16 cellular contexts compared by ENCODE assay signal in the genomic region with DNA sequence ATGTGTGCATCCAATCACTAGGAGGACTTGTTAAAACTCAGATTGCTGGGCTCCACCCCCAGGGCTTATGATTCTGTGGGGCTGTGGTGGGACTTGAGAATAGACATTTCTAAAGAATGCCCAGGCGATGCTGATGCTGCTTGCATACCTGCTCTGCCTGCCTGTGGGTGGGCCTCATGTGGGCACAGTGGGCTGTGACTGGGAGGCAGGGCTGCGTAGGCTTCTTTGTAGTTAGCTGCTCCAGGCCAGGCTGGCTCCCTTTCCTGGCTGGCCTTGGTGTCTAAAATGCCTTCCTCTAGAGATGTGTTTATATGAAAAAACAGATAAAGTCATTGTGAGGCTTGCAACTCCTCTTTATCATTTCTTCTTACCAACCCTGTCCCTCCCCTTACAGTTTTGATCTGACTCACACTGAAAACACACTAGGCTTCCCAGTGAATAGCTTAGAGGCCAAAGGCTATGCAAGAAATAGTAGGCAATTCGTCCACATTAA.
DNase-seq lines count a peak whose midpoint lies in the region; ATAC-seq and TF ChIP-seq lines count a peak whose summit lies in the region.
"Had no signal": no experiment of that assay in that cellular context is flagged by ENCODE, and none has a peak within 500 bp of the region (broad histone marks: within the 10 kb centered on the region; RNA-seq: fewer than 3 reads in every experiment).

No MANE protein-coding gene starts in this region.

- no peak overlapping the region for H3K4me2 ChIP-seq in GM23338
- H3K4me2 ChIP-seq in fibroblast of lung (ENCODE audit: extremely low read depth, insufficient read depth, low read length): no peak overlapping the region

- H4K20me1 ChIP-seq in GM23338 (replicated peaks; ENCODE audit: insufficient read depth) (no peaks in the 10 kb centered on the region), fibroblast of lung (ENCODE audit: control insufficient read depth, extremely low read depth, insufficient read depth, low read length) (no peaks in the 10 kb centered on the region)

- no peaks in the 10 kb centered on the region for H3K9me3 Mint-ChIP-seq in GM23338
- H3K9me3 Mint-ChIP-seq: central memory CD8-positive, alpha-beta T cell; stimulated activated effector memory CD8-positive, alpha-beta T cell treated with anti-CD3 and anti-CD28 coated beads, Interleukin-12 subunit alpha, Interleukin-12 subunit beta, amount 100 ng/mL, for 72 hours had no signal

- no peaks in the 10 kb centered on the region for H3K36me3 Mint-ChIP-seq in GM23338 (ENCODE audit: low read depth)
- H3K36me3 Mint-ChIP-seq: stimulated activated effector memory CD8-positive, alpha-beta T cell treated with anti-CD3 and anti-CD28 coated beads, Interleukin-12 subunit alpha, Interleukin-12 subunit beta, amount 100 ng/mL, for 72 hours had no signal

- H3K4me3 ChIP-seq in GM23338: no peak overlapping the region
- H3K4me3 ChIP-seq in SJCRH30: no peak overlapping the region
- no peak overlapping the region for H3K4me3 ChIP-seq in fibroblast of lung (replicated peaks in 1 of 4; ENCODE audit: control extremely low read depth in 1 of 4, insufficient read depth in 1 of 4, low read depth in 3 of 4, low read length in 4 of 4)
- no peak overlapping the region for H3K4me3 ChIP-seq in H7 (ENCODE audit: insufficient read depth, low read depth, low read length)

- no peaks in the 10 kb centered on the region for H3K27me3 ChIP-seq in GM23338 (ENCODE audit: insufficient read depth)
- H3K27me3 ChIP-seq in SJCRH30: no peaks in the 10 kb centered on the region
- H3K27me3 ChIP-seq in fibroblast of lung (ENCODE audit: control insufficient read depth, insufficient read depth, low read length): no peaks in the 10 kb centered on the region
- H3K27me3 ChIP-seq in H7 (ENCODE audit: control insufficient read depth, insufficient read depth, low read length): no peaks in the 10 kb centered on the region

- H3K79me2 ChIP-seq in GM23338 (replicated peaks; ENCODE audit: insufficient read depth): no peaks in the 10 kb centered on the region
- H3K79me2 ChIP-seq in fibroblast of lung (ENCODE audit: control insufficient read depth, insufficient read depth, low read length): no peaks in the 10 kb centered on the region

- peak; percentile 77 for ATAC-seq in GM23338
- ATAC-seq in omental fat pad (ENCODE audit: low FRiP score): peak; percentile 62
- ATAC-seq in GM18907 (IDR thresholded peaks at IDR 0.05; ENCODE audit: unreplicated experiment): no peak
- no peak for ATAC-seq in HG02678 (IDR thresholded peaks at IDR 0.05; ENCODE audit: unreplicated experiment)
- ATAC-seq: stimulated activated effector memory CD8-positive, alpha-beta T cell treated with anti-CD3 and anti-CD28 coated beads, Interleukin-12 subunit alpha, Interleukin-12 subunit beta, amount 100 ng/mL, for 72 hours had no signal

- H3K4me1 ChIP-seq in GM23338 (ENCODE audit: insufficient read depth) (peaks cover 12% of the 10 kb centered on the region), SJCRH30 (peaks cover 11% of the 10 kb centered on the region; the same call in 1 of the 2 replicates), fibroblast of lung (ENCODE audit: control insufficient read depth, extremely low read depth, insufficient read depth, low read length) (no peaks in the 10 kb centered on the region)

- no peaks in the 10 kb centered on the region for H3K9me2 ChIP-seq in GM23338 (ENCODE audit: insufficient read depth)

- H2AFZ ChIP-seq in GM23338 (no peak overlapping the region), fibroblast of lung (ENCODE audit: low read length) (no peak overlapping the region)

- no peak overlapping the region for H3K4me3 Mint-ChIP-seq in GM23338
- H3K4me3 Mint-ChIP-seq: B cell; central memory CD8-positive, alpha-beta T cell; stimulated activated effector memory CD8-positive, alpha-beta T cell treated with anti-CD3 and anti-CD28 coated beads, Interleukin-12 subunit alpha, Interleukin-12 subunit beta, amount 100 ng/mL, for 72 hours had no signal

- peaks cover 2% of the 10 kb centered on the region for H3K27me3 Mint-ChIP-seq in GM23338 (ENCODE audit: insufficient read depth, low read depth, poor library complexity)
- H3K27me3 Mint-ChIP-seq: B cell; central memory CD8-positive, alpha-beta T cell had no signal

- H3K4me1 Mint-ChIP-seq in GM23338: peaks cover 24% of the 10 kb centered on the region; the same call in 2 of the 3 replicates
- H3K4me1 Mint-ChIP-seq: B cell; central memory CD8-positive, alpha-beta T cell; stimulated activated effector memory CD8-positive, alpha-beta T cell treated with anti-CD3 and anti-CD28 coated beads, Interleukin-12 subunit alpha, Interleukin-12 subunit beta, amount 100 ng/mL, for 72 hours had no signal

- TF ChIP-seq CTCF in GM23338 (conservative IDR thresholded peaks at IDR 0.05; ENCODE audit: low read depth in 2 of 2): no peak
- no peak for TF ChIP-seq CTCF in fibroblast of lung (conservative IDR thresholded peaks at IDR 0.05 in 1 of 2, IDR thresholded peaks at IDR 0.05 in 1 of 2; ENCODE audit: low read depth in 1 of 2, low read length in 2 of 2)
- TF ChIP-seq CTCF in omental fat pad (IDR thresholded peaks at IDR 0.05): no peak

- no peaks in the 10 kb centered on the region for H3F3A ChIP-seq in GM23338 (replicated peaks; ENCODE audit: low read depth)

- no peaks in the 10 kb centered on the region for H3K9me3 ChIP-seq in SJCRH30 (replicated peaks)
- H3K9me3 ChIP-seq in fibroblast of lung (ENCODE audit: control insufficient read depth, insufficient read depth, low read depth, low read length): no peaks in the 10 kb centered on the region

- no peak overlapping the region for H3K27ac ChIP-seq in GM23338 (ENCODE audit: low read depth)
- H3K27ac ChIP-seq in SJCRH30: peak overlapping the region; percentile 1; the same call in 1 of the 2 replicates
- no peak overlapping the region for H3K27ac ChIP-seq in fibroblast of lung (ENCODE audit: insufficient read depth, low read length)

- no peak overlapping the region for H3K27ac Mint-ChIP-seq in GM23338
- H3K27ac Mint-ChIP-seq: B cell; stimulated activated effector memory CD8-positive, alpha-beta T cell treated with anti-CD3 and anti-CD28 coated beads, Interleukin-12 subunit alpha, Interleukin-12 subunit beta, amount 100 ng/mL, for 72 hours had no signal

- peak; percentile 41 for DNase-seq in GM23338 (ENCODE audit: low spot score)
- peak; percentile 26 to 39 for DNase-seq in SJCRH30
- DNase-seq in fibroblast of lung (ENCODE audit: low read depth in 2 of 2): peak; percentile 76 to 78
- DNase-seq in omental fat pad (ENCODE audit: low spot score): no peak
- no peak for DNase-seq in H7
- DNase-seq in NCI-H146 (lab: John Stamatoyannopoulos, UW): no peak
- DNase-seq: activated CD8-positive, alpha-beta memory T cell treated with anti-CD3 and anti-CD28 coated beads for 24 hours; activated naive CD4-positive, alpha-beta T cell; erythroblast; NCI-H1105 treated with DMSO at 0.1 percent for 48 hours; stimulated activated CD4-positive, alpha-beta T cell treated with anti-CD3 and anti-CD28 coated beads, Interleukin-4, amount 100 ng/mL, for 1 hour had no signal

- no peak overlapping the region for H3K9ac ChIP-seq in fibroblast of lung (ENCODE audit: insufficient read depth, low read length)

- H3K36me3 ChIP-seq in GM23338 (ENCODE audit: insufficient read depth) (no peaks in the 10 kb centered on the region), SJCRH30 (no peaks in the 10 kb centered on the region), fibroblast of lung (ENCODE audit: control insufficient read depth, insufficient read depth, low read length) (no peaks in the 10 kb centered on the region), H7 (replicated peaks; ENCODE audit: control insufficient read depth, insufficient read depth, low read length) (no peaks in the 10 kb centered on the region)

TF ChIP-seq in GM23338, 12 proteins besides CTCF, POLR2A, EP300 and RAD21 (continues in another document):
- TF ChIP-seq JUNB (IDR thresholded peaks at IDR 0.05; ENCODE audit: unreplicated experiment) (no peak), CREB1 (CRISPR knock-in tag; IDR thresholded peaks at IDR 0.05; ENCODE audit: low read depth) (no peak), NANOG (IDR thresholded peaks at IDR 0.05; ENCODE audit: borderline replicate concordance) (no peak), ZNF331 (CRISPR knock-in tag; IDR thresholded peaks at IDR 0.05; ENCODE audit: low read depth) (no peak), POLR2AphosphoS5 (IDR thresholded peaks at IDR 0.05; ENCODE audit: low read depth) (no peak)
- TF ChIP-seq, protein P1, sequence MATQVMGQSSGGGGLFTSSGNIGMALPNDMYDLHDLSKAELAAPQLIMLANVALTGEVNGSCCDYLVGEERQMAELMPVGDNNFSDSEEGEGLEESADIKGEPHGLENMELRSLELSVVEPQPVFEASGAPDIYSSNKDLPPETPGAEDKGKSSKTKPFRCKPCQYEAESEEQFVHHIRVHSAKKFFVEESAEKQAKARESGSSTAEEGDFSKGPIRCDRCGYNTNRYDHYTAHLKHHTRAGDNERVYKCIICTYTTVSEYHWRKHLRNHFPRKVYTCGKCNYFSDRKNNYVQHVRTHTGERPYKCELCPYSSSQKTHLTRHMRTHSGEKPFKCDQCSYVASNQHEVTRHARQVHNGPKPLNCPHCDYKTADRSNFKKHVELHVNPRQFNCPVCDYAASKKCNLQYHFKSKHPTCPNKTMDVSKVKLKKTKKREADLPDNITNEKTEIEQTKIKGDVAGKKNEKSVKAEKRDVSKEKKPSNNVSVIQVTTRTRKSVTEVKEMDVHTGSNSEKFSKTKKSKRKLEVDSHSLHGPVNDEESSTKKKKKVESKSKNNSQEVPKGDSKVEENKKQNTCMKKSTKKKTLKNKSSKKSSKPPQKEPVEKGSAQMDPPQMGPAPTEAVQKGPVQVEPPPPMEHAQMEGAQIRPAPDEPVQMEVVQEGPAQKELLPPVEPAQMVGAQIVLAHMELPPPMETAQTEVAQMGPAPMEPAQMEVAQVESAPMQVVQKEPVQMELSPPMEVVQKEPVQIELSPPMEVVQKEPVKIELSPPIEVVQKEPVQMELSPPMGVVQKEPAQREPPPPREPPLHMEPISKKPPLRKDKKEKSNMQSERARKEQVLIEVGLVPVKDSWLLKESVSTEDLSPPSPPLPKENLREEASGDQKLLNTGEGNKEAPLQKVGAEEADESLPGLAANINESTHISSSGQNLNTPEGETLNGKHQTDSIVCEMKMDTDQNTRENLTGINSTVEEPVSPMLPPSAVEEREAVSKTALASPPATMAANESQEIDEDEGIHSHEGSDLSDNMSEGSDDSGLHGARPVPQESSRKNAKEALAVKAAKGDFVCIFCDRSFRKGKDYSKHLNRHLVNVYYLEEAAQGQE (IDR thresholded peaks at IDR 0.05; ENCODE audit: unreplicated experiment): no peak
- TF ChIP-seq, protein P2, sequence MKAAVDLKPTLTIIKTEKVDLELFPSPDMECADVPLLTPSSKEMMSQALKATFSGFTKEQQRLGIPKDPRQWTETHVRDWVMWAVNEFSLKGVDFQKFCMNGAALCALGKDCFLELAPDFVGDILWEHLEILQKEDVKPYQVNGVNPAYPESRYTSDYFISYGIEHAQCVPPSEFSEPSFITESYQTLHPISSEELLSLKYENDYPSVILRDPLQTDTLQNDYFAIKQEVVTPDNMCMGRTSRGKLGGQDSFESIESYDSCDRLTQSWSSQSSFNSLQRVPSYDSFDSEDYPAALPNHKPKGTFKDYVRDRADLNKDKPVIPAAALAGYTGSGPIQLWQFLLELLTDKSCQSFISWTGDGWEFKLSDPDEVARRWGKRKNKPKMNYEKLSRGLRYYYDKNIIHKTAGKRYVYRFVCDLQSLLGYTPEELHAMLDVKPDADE (IDR thresholded peaks at IDR 0.05): no peak

Comparison
In these comparisons a context has a peak if more than half of its experiments do, and no peak if none do; other contexts are left out.
1. ATAC-seq: peak in GM23338 (single experiment) and omental fat pad (single experiment); none in GM18907 (single experiment) and HG02678 (single experiment).
2. DNase-seq: peak in GM23338 (single experiment), SJCRH30 (2 of 2) and fibroblast of lung (2 of 2); none in omental fat pad (single experiment), H7 (single experiment) and NCI-H146 (single experiment).